Comparison of ENCODE assay signal across 17 cellular contexts in the genomic region with DNA sequence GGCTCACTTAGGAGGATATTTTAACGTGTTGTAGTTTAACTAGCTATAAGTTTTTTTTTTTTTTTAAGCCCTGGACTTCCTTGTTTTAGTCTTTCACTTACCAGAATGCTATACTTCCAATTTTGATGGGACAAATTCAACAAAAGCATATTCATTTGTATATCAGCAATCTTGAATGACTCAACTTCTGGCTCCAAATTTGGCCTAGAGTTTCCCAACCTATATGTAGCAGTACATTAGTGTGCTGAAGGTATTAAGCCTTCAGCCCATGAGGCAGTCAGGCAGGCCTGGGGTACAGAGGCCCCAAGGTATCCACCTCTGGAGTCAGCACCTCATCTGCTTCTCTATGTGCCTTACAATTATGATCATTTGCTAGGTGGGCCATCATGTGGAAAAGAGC. TPM values are rescaled to one million over a fixed set of nuclear protein-coding genes. Genes with fewer than 3 reads are reported as not detected.
DNase-seq lines count a peak whose midpoint lies in the region; ATAC-seq, FAIRE-seq and TF ChIP-seq lines count a peak whose summit lies in the region.
"Had no signal": no experiment of that assay in that cellular context is flagged by ENCODE, and none has a peak within 500 bp of the region (broad histone marks: within the 10 kb centered on the region; RNA-seq: fewer than 3 reads in every experiment).

No MANE protein-coding gene starts in this region.

- TF ChIP-seq POLR2A in upper lobe of left lung (IDR thresholded peaks at IDR 0.05) = no peak

- no peaks in the 10 kb centered on the region for H3K27me3 Mint-ChIP-seq in activated naive CD4-positive, alpha-beta T cell treated with anti-CD3 and anti-CD28 coated beads, Interleukin-2, amount 50 U/mL, for 24 hours
- H3K27me3 Mint-ChIP-seq in astrocyte (ENCODE audit: low read depth, unreplicated experiment) = no peaks in the 10 kb centered on the region
- H3K27me3 Mint-ChIP-seq: memory B cell had no signal

- FAIRE-seq in astrocyte (lab: Jason Lieb, UNC) = peak; percentile 37
- FAIRE-seq in keratinocyte (lab: Jason Lieb, UNC) = no peak

- no peaks in the 10 kb centered on the region for H3K9me3 Mint-ChIP-seq in activated naive CD4-positive, alpha-beta T cell treated with anti-CD3 and anti-CD28 coated beads, Interleukin-2, amount 50 U/mL, for 24 hours
- no peaks in the 10 kb centered on the region for H3K9me3 Mint-ChIP-seq in astrocyte (ENCODE audit: unreplicated experiment)
- H3K9me3 Mint-ChIP-seq: memory B cell had no signal

- H3K36me3 ChIP-seq in astrocyte (ENCODE audit: insufficient read depth, low read length) (peaks cover 46% of the 10 kb centered on the region), keratinocyte (ENCODE audit: control insufficient read depth in 2 of 2, extremely low read depth in 1 of 2, insufficient read depth in 2 of 2, low read length in 2 of 2) (peaks cover 17 to 25% of the 10 kb centered on the region in 2 experiments), upper lobe of left lung (peaks cover 10 to 56% (median 33%) of the 10 kb centered on the region in 4 donors)

- H3K9me3 ChIP-seq in astrocyte (ENCODE audit: insufficient read depth, low read depth, low read length) (no peaks in the 10 kb centered on the region), keratinocyte (ENCODE audit: control insufficient read depth, low read depth, low read length) (no peaks in the 10 kb centered on the region), upper lobe of left lung (no peaks in the 10 kb centered on the region)
- H3K9me3 ChIP-seq: HAP-1, SJSA1 had no signal

- peaks cover 36% of the 10 kb centered on the region for H4K20me1 ChIP-seq in astrocyte (ENCODE audit: insufficient read depth, low read length)
- no peaks in the 10 kb centered on the region for H4K20me1 ChIP-seq in keratinocyte (ENCODE audit: control insufficient read depth, extremely low read depth, insufficient read depth, low read length)

- H2AFZ ChIP-seq in astrocyte (ENCODE audit: low read depth, low read length) (no peak overlapping the region), keratinocyte (ENCODE audit: control insufficient read depth, low read length) (no peak overlapping the region)

- TF ChIP-seq EP300 in upper lobe of left lung (IDR thresholded peaks at IDR 0.05) = no peak

- peak overlapping the region; percentile 77 for H3K27ac Mint-ChIP-seq in activated naive CD4-positive, alpha-beta T cell treated with anti-CD3 and anti-CD28 coated beads, Interleukin-2, amount 50 U/mL, for 24 hours
- H3K27ac Mint-ChIP-seq in astrocyte (ENCODE audit: unreplicated experiment) = no peak overlapping the region

- ATAC-seq in upper lobe of left lung (ENCODE audit: low FRiP score in 2 of 2) = no peak
- no peak for ATAC-seq in GM18873 (IDR thresholded peaks at IDR 0.05; ENCODE audit: low FRiP score, unreplicated experiment)
- ATAC-seq: foreskin keratinocyte had no signal

- TF ChIP-seq CTCF in astrocyte (IDR thresholded peaks at IDR 0.05; ENCODE audit: insufficient read depth, low read depth, low read length) (no peak), keratinocyte (optimal IDR thresholded peaks at IDR 0.05 in 1 of 3, IDR thresholded peaks at IDR 0.05 in 1 of 3, conservative IDR thresholded peaks at IDR 0.05 in 1 of 3; ENCODE audit: extremely low read depth in 1 of 3, insufficient read depth in 2 of 3, low read length in 3 of 3) (no peak), upper lobe of left lung (IDR thresholded peaks at IDR 0.05) (no peak)

- H3K9me1 ChIP-seq in keratinocyte (ENCODE audit: control insufficient read depth, extremely low read depth, insufficient read depth, low read length) = no peaks in the 10 kb centered on the region

- H3K9ac ChIP-seq in astrocyte (ENCODE audit: low read length) (no peak overlapping the region), keratinocyte (ENCODE audit: control insufficient read depth, extremely low read depth, insufficient read depth, low read length) (no peak overlapping the region)

- no peak overlapping the region for H3K27ac ChIP-seq in astrocyte (ENCODE audit: low read depth, low read length)
- H3K27ac ChIP-seq in keratinocyte (ENCODE audit: control insufficient read depth, insufficient read depth, low read length) = peak overlapping the region; percentile 71
- H3K27ac ChIP-seq in upper lobe of left lung = peak overlapping the region in 3 of 4 donors; percentile 6 to 43 (median 26)
- H3K27ac ChIP-seq: foreskin keratinocyte, SJSA1 had no signal

- dilution Hi-C loops in keratinocyte (cut with MboI; ENCODE audit: extremely low pct_ligation_motif_present, low sequenced_read_pairs) = no loop called here

- H3K36me3 Mint-ChIP-seq in activated naive CD4-positive, alpha-beta T cell treated with anti-CD3 and anti-CD28 coated beads, Interleukin-2, amount 50 U/mL, for 24 hours = peaks cover 21% of the 10 kb centered on the region
- peaks cover 8% of the 10 kb centered on the region for H3K36me3 Mint-ChIP-seq in astrocyte (ENCODE audit: low read depth, unreplicated experiment)

- H3K4me1 Mint-ChIP-seq in activated naive CD4-positive, alpha-beta T cell treated with anti-CD3 and anti-CD28 coated beads, Interleukin-2, amount 50 U/mL, for 24 hours = peaks cover 43% of the 10 kb centered on the region
- peaks cover 31% of the 10 kb centered on the region for H3K4me1 Mint-ChIP-seq in astrocyte (ENCODE audit: low read depth, unreplicated experiment)

- H3K4me3 ChIP-seq in astrocyte (ENCODE audit: insufficient read depth, low read depth, low read length) (no peak overlapping the region), keratinocyte (ENCODE audit: control insufficient read depth in 2 of 3, extremely low read depth in 1 of 3, insufficient read depth in 2 of 3, low read depth in 1 of 3, low read length in 3 of 3) (no peak overlapping the region), upper lobe of left lung (no peak overlapping the region)
- H3K4me3 ChIP-seq: HAP-1, SJSA1 had no signal

- H3K4me3 Mint-ChIP-seq in activated naive CD4-positive, alpha-beta T cell treated with anti-CD3 and anti-CD28 coated beads, Interleukin-2, amount 50 U/mL, for 24 hours = no peak overlapping the region
- no peak overlapping the region for H3K4me3 Mint-ChIP-seq in astrocyte (ENCODE audit: unreplicated experiment)
- H3K4me3 Mint-ChIP-seq: memory B cell had no signal

- H3K4me2 ChIP-seq in astrocyte (ENCODE audit: low read length) (no peak overlapping the region), keratinocyte (ENCODE audit: control insufficient read depth, extremely low read depth, insufficient read depth, low read depth, low read length) (no peak overlapping the region)

- H3K27me3 ChIP-seq in astrocyte (ENCODE audit: insufficient read depth, low read length) (no peaks in the 10 kb centered on the region), keratinocyte (ENCODE audit: control insufficient read depth, extremely low read depth, insufficient read depth, low read length) (no peaks in the 10 kb centered on the region), upper lobe of left lung (no peaks in the 10 kb centered on the region)
- H3K27me3 ChIP-seq: foreskin keratinocyte, SJSA1 had no signal

- WGBS in upper lobe of left lung, 2 donors = 46 to 62% methylated on average over 1 of the region's 1 CpG

- no peak for DNase-seq in activated naive CD4-positive, alpha-beta T cell treated with Interleukin-2 at 50 U/mL for 16 hours
- DNase-seq in astrocyte (ENCODE audit: low read depth) (no peak), keratinocyte (ENCODE audit: low read depth, low spot score) (no peak), upper lobe of left lung (no peak), NCI-H82 (lab: John Stamatoyannopoulos, UW) (no peak), NCI-H2107 (lab: John Stamatoyannopoulos, UW) (no peak)
- DNase-seq: AML-193; foreskin keratinocyte; NCI-H1417 treated with DMSO at 0.1 percent for 48 hours; nucleus accumbens; stimulated activated CD4-positive, alpha-beta T cell treated with anti-CD3 and anti-CD28 coated beads, Interleukin-4, amount 100 ng/mL, for 4 hours; stimulated activated naive CD4-positive, alpha-beta T cell had no signal

- H3K4me1 ChIP-seq in astrocyte (ENCODE audit: insufficient read depth, low read length) = peaks cover 26% of the 10 kb centered on the region
- H3K4me1 ChIP-seq in keratinocyte (ENCODE audit: control insufficient read depth, extremely low read depth, insufficient read depth, low read length) = peaks cover 25% of the 10 kb centered on the region
- H3K4me1 ChIP-seq in upper lobe of left lung = peaks cover 30 to 59% (median 39%) of the 10 kb centered on the region in 4 donors

- H3K79me2 ChIP-seq in astrocyte (ENCODE audit: insufficient read depth, low read length) (peaks cover 85% of the 10 kb centered on the region), keratinocyte (ENCODE audit: control insufficient read depth, insufficient read depth, low read length) (peaks cover 38% of the 10 kb centered on the region)

RNA-seq across cellular contexts. Expression of gene PBRM1, which starts 5.9 kb away (rescaled TPM):
- total RNA-seq in astrocyte (54.5 and 58.4 TPM in 2 replicates), upper lobe of left lung (100 to 1,000 TPM in 1 of 6 donors, 10 to 100 TPM in 5; 60.9 to 151 (median 81.6) TPM)
- polyA plus RNA-seq in keratinocyte = 20.3 to 26.0 TPM (median 25.7 TPM) in 3 replicates
- polyA plus RNA-seq in keratinocyte (2011; ENCODE audit: low read depth) = 18.5 TPM
- 11.8 and 23.8 TPM in 2 replicates for polyA plus RNA-seq in keratinocyte (2011; cell fraction: cytosol; rRNA removed)
- 28.7 and 36.5 TPM in 2 replicates for polyA plus RNA-seq in keratinocyte (2011; cell fraction: nucleus; rRNA removed)
- polyA plus RNA-seq in keratinocyte (2012; ENCODE audit: low replicate concordance) = 13.3 and 25.6 TPM in 2 replicates
- 30.7 to 90.9 TPM (median 46.0 TPM) in 3 replicates for polyA minus RNA-seq in keratinocyte
- polyA minus RNA-seq in keratinocyte (2011; cell fraction: cytosol; rRNA and poly(A)+ RNA removed) = 30.7 TPM
- polyA minus RNA-seq in keratinocyte (2011; cell fraction: nucleus; rRNA and poly(A)+ RNA removed) = 47.6 and 109 TPM in 2 replicates

RNA-seq across cellular contexts. Expression of gene GNL3, which starts 6.0 kb away (rescaled TPM):
- total RNA-seq in astrocyte (85.4 and 93.7 TPM in 2 replicates), upper lobe of left lung (10 to 100 TPM; 12.0 to 93.3 (median 44.1) TPM)
- 65.7 to 128 TPM (median 77.4 TPM) in 3 replicates for polyA plus RNA-seq in keratinocyte
- polyA plus RNA-seq in keratinocyte (2011; ENCODE audit: low read depth) = 938 TPM
- polyA plus RNA-seq in keratinocyte (2011; cell fraction: cytosol; rRNA removed) = 51.0 and 81.5 TPM in 2 replicates
- polyA plus RNA-seq in keratinocyte (2011; cell fraction: nucleus; rRNA removed) = 126 and 174 TPM in 2 replicates
- 92.9 and 94.3 TPM in 2 replicates for polyA plus RNA-seq in keratinocyte (2012; ENCODE audit: low replicate concordance)
- 12.8 to 47.4 TPM (median 22.8 TPM) in 3 replicates for polyA minus RNA-seq in keratinocyte
- polyA minus RNA-seq in keratinocyte (2011; cell fraction: cytosol; rRNA and poly(A)+ RNA removed) = 14.8 TPM
- 35.8 and 62.9 TPM in 2 replicates for polyA minus RNA-seq in keratinocyte (2011; cell fraction: nucleus; rRNA and poly(A)+ RNA removed)

RNA-seq across cellular contexts. Expression of gene GLT8D1, which starts 25.8 kb away (rescaled TPM):
- total RNA-seq in astrocyte = 78.2 and 95.5 TPM in 2 replicates
- polyA plus RNA-seq in keratinocyte = 52.6 to 66.4 TPM (median 54.0 TPM) in 3 replicates
- 34.1 TPM for polyA plus RNA-seq in keratinocyte (2011; ENCODE audit: low read depth)
- polyA plus RNA-seq in keratinocyte (2011; cell fraction: cytosol; rRNA removed) = 33.0 and 59.5 TPM in 2 replicates
- 115 and 119 TPM in 2 replicates for polyA plus RNA-seq in keratinocyte (2011; cell fraction: nucleus; rRNA removed)
- polyA plus RNA-seq in keratinocyte (2012; ENCODE audit: low replicate concordance) = 32.0 and 41.1 TPM in 2 replicates
- 18.2 to 29.4 TPM (median 26.5 TPM) in 3 replicates for polyA minus RNA-seq in keratinocyte
- polyA minus RNA-seq in keratinocyte (2011; cell fraction: cytosol; rRNA and poly(A)+ RNA removed) = 38.4 TPM
- polyA minus RNA-seq in keratinocyte (2011; cell fraction: nucleus; rRNA and poly(A)+ RNA removed) = 24.5 and 34.1 TPM in 2 replicates
- total RNA-seq in upper lobe of left lung = 10 to 100 TPM; 29.3 to 70.2 (median 38.6) TPM

RNA-seq across cellular contexts. Expression of gene SPCS1, which starts 26.1 kb away (rescaled TPM):
- total RNA-seq in astrocyte (110 and 119 TPM in 2 replicates), upper lobe of left lung (10 to 100 TPM; 13.6 to 92.4 (median 77.6) TPM)
- 99.4 to 142 TPM (median 140 TPM) in 3 replicates for polyA plus RNA-seq in keratinocyte
- 154 TPM for polyA plus RNA-seq in keratinocyte (2011; ENCODE audit: low read depth)
- polyA plus RNA-seq in keratinocyte (2011; cell fraction: cytosol; rRNA removed) = 135 and 178 TPM in 2 replicates
- polyA plus RNA-seq in keratinocyte (2011; cell fraction: nucleus; rRNA removed) = 79.5 and 100 TPM in 2 replicates
- 157 and 161 TPM in 2 replicates for polyA plus RNA-seq in keratinocyte (2012; ENCODE audit: low replicate concordance)
- 52.6 to 90.4 TPM (median 61.5 TPM) in 3 replicates for polyA minus RNA-seq in keratinocyte
- polyA minus RNA-seq in keratinocyte (2011; cell fraction: cytosol; rRNA and poly(A)+ RNA removed) = 134 TPM
- polyA minus RNA-seq in keratinocyte (2011; cell fraction: nucleus; rRNA and poly(A)+ RNA removed) = 31.9 and 37.9 TPM in 2 replicates
